Comparison of ENCODE assay signal across 12 cellular contexts in genomic region chr1:211345719-211346118, GRCh38. TPM values are rescaled to one million over a fixed set of nuclear protein-coding genes. Genes with fewer than 3 reads are reported as not detected.
DNase-seq lines count a peak whose midpoint lies in the region; ATAC-seq and TF ChIP-seq lines count a peak whose summit lies in the region.
"Had no signal": no experiment of that assay in that cellular context is flagged by ENCODE, and none has a peak within 500 bp of the region (broad histone marks: within the 10 kb centered on the region; RNA-seq: fewer than 3 reads in every experiment).

No MANE protein-coding gene starts in this region.

- H3K27me3 ChIP-seq in colonic mucosa, result no peaks in the 10 kb centered on the region

- H3K9me3 ChIP-seq in colonic mucosa, result no peaks in the 10 kb centered on the region

- H3K27ac ChIP-seq in colonic mucosa, result no peak overlapping the region

- peaks cover 57% of the 10 kb centered on the region for H3K36me3 Mint-ChIP-seq in activated T-cell treated with anti-CD3 and anti-CD28 coated beads, Interleukin-2, amount 50 U/mL, for 24 hours (ENCODE audit: low read depth)
- no peaks in the 10 kb centered on the region for H3K36me3 Mint-ChIP-seq in activated T-cell treated with anti-CD3 and anti-CD28 coated beads, Interleukin-2, amount 50 U/mL, for 4 hours (ENCODE audit: insufficient read depth)
- H3K36me3 Mint-ChIP-seq in effector memory CD8-positive, alpha-beta T cell (ENCODE audit: insufficient read depth), result no peaks in the 10 kb centered on the region
- peaks cover 33% of the 10 kb centered on the region for H3K36me3 Mint-ChIP-seq in stimulated activated memory B cell treated with anti-CD40 and anti-IgM and Interleukin-4, amounts not matched to agents 10 μg/mL and 1 μg/mL and 100 μg/mL, for 72 hours

- peaks cover 87% of the 10 kb centered on the region for H3K4me1 Mint-ChIP-seq in activated T-cell treated with anti-CD3 and anti-CD28 coated beads, Interleukin-2, amount 50 U/mL, for 24 hours (ENCODE audit: low read depth)
- peaks cover 88% of the 10 kb centered on the region for H3K4me1 Mint-ChIP-seq in activated T-cell treated with anti-CD3 and anti-CD28 coated beads, Interleukin-2, amount 50 U/mL, for 4 hours (ENCODE audit: low read depth)
- H3K4me1 Mint-ChIP-seq in effector memory CD8-positive, alpha-beta T cell (ENCODE audit: low read depth in 2 of 2), result peaks cover 48 to 60% of the 10 kb centered on the region in 2 donors
- H3K4me1 Mint-ChIP-seq in stimulated activated memory B cell treated with anti-CD40 and anti-IgM and Interleukin-4, amounts not matched to agents 10 μg/mL and 1 μg/mL and 100 μg/mL, for 72 hours, result peaks cover 90% of the 10 kb centered on the region

- no peak overlapping the region for H3K9ac ChIP-seq in colonic mucosa (ENCODE audit: low read depth in 2 of 2, low read length in 2 of 2)

- DNase-seq in activated T-cell treated with anti-CD3 and anti-CD28 coated beads, Interleukin-2, amount 50 U/mL, for 24 hours, result no peak
- no peak for DNase-seq in activated T-cell treated with anti-CD3 and anti-CD28 coated beads, Interleukin-2, amount 50 U/mL, for 4 hours
- DNase-seq in NCI-H2196 treated with DMSO at 0.1 percent for 48 hours (lab: John Stamatoyannopoulos, UW; ENCODE audit: unreplicated experiment) (peak; percentile 41), anterior cingulate cortex (lab: John Stamatoyannopoulos, UW) (no peak), colonic mucosa (no peak)
- no peak for DNase-seq in effector memory CD8-positive, alpha-beta T cell
- DNase-seq: activated T-cell treated with anti-CD3 and anti-CD28 coated beads, Interleukin-2, amount 50 U/mL, for 48 hours; head of caudate nucleus; posterior cingulate gyrus had no signal

- no peak overlapping the region for H3K4me3 ChIP-seq in colonic mucosa

- no peak for TF ChIP-seq CTCF in colonic mucosa (IDR thresholded peaks at IDR 0.05)

- peak overlapping the region; percentile 50 for H3K27ac Mint-ChIP-seq in activated T-cell treated with anti-CD3 and anti-CD28 coated beads, Interleukin-2, amount 50 U/mL, for 24 hours
- peak overlapping the region; percentile 20 to 80 for H3K27ac Mint-ChIP-seq in effector memory CD8-positive, alpha-beta T cell
- peak overlapping the region; percentile 88 for H3K27ac Mint-ChIP-seq in stimulated activated memory B cell treated with anti-CD40 and anti-IgM and Interleukin-4, amounts not matched to agents 10 μg/mL and 1 μg/mL and 100 μg/mL, for 72 hours

- H3K4me1 ChIP-seq in colonic mucosa, result no peaks in the 10 kb centered on the region

- H3K9me3 Mint-ChIP-seq in activated T-cell treated with anti-CD3 and anti-CD28 coated beads, Interleukin-2, amount 50 U/mL, for 24 hours, result no peaks in the 10 kb centered on the region
- no peaks in the 10 kb centered on the region for H3K9me3 Mint-ChIP-seq in activated T-cell treated with anti-CD3 and anti-CD28 coated beads, Interleukin-2, amount 50 U/mL, for 4 hours
- H3K9me3 Mint-ChIP-seq in effector memory CD8-positive, alpha-beta T cell, result no peaks in the 10 kb centered on the region
- H3K9me3 Mint-ChIP-seq in stimulated activated memory B cell treated with anti-CD40 and anti-IgM and Interleukin-4, amounts not matched to agents 10 μg/mL and 1 μg/mL and 100 μg/mL, for 72 hours, result no peaks in the 10 kb centered on the region

- no peaks in the 10 kb centered on the region for H3K36me3 ChIP-seq in colonic mucosa

- intact Hi-C loops in colonic mucosa (cut with DNase I), result no loop called here

- H3K27me3 Mint-ChIP-seq in activated T-cell treated with anti-CD3 and anti-CD28 coated beads, Interleukin-2, amount 50 U/mL, for 24 hours, result no peaks in the 10 kb centered on the region
- H3K27me3 Mint-ChIP-seq in activated T-cell treated with anti-CD3 and anti-CD28 coated beads, Interleukin-2, amount 50 U/mL, for 4 hours (ENCODE audit: low read depth), result no peaks in the 10 kb centered on the region
- no peaks in the 10 kb centered on the region for H3K27me3 Mint-ChIP-seq in effector memory CD8-positive, alpha-beta T cell
- H3K27me3 Mint-ChIP-seq in stimulated activated memory B cell treated with anti-CD40 and anti-IgM and Interleukin-4, amounts not matched to agents 10 μg/mL and 1 μg/mL and 100 μg/mL, for 72 hours, result no peaks in the 10 kb centered on the region

- ATAC-seq in activated T-cell treated with anti-CD3 and anti-CD28 coated beads, Interleukin-2, amount 50 U/mL, for 4 hours, result no peak
- no peak for ATAC-seq in effector memory CD8-positive, alpha-beta T cell (replicated peaks)
- ATAC-seq in stimulated activated memory B cell treated with anti-CD40 and anti-IgM and Interleukin-4, amounts not matched to agents 10 μg/mL and 1 μg/mL and 100 μg/mL, for 72 hours, result no peak
- ATAC-seq in HG02885 (IDR thresholded peaks at IDR 0.05; ENCODE audit: poor library complexity, unreplicated experiment), result no peak
- ATAC-seq: activated CD4-positive, CD25-positive, alpha-beta regulatory T cell treated with anti-CD3 and anti-CD28 coated beads, Interleukin-2, amount 50 U/mL, for 24 hours had no signal

- no peak overlapping the region for H3K4me3 Mint-ChIP-seq in activated T-cell treated with anti-CD3 and anti-CD28 coated beads, Interleukin-2, amount 50 U/mL, for 24 hours
- H3K4me3 Mint-ChIP-seq in activated T-cell treated with anti-CD3 and anti-CD28 coated beads, Interleukin-2, amount 50 U/mL, for 4 hours, result no peak overlapping the region
- H3K4me3 Mint-ChIP-seq in effector memory CD8-positive, alpha-beta T cell, result no peak overlapping the region
- no peak overlapping the region for H3K4me3 Mint-ChIP-seq in stimulated activated memory B cell treated with anti-CD40 and anti-IgM and Interleukin-4, amounts not matched to agents 10 μg/mL and 1 μg/mL and 100 μg/mL, for 72 hours

RNA-seq across cellular contexts. Expression of gene TRAF5, which starts 19.1 kb away (rescaled TPM):
- total RNA-seq in activated T-cell treated with anti-CD3 and anti-CD28 coated beads, Interleukin-2, amount 50 U/mL, for 4 hours, result 10 to 100 TPM; 16.3 to 20.6 (median 17.0) TPM
- total RNA-seq in colonic mucosa, result 10 to 100 TPM; 13.9 to 14.5 TPM
